In genomic region chr9:93875330-93875729, GRCh38 we compare ENCODE assay signal across 9 cellular contexts.
"Had no signal": no experiment of that assay in that cellular context is flagged by ENCODE, and none has a peak within 500 bp of the region (broad histone marks: within the 10 kb centered on the region; RNA-seq: fewer than 3 reads in every experiment).

No MANE protein-coding gene starts in this region.

- FAIRE-seq: H1, H54, HepG2 had no signal

- DNase-seq: H9, HCEC 1CT, HFFc6 had no signal

- H3K9ac ChIP-seq: KMS-11 had no signal

- H2AFZ ChIP-seq: GM23338 had no signal

- H3K27ac ChIP-seq: HL-60, KMS-11 had no signal

- H3K4me2 ChIP-seq: GM23338, KMS-11 had no signal

- H3K4me3 ChIP-seq: GM23338 had no signal

- ATAC-seq: GM23338, HepG2 had no signal
